In the genomic region with DNA sequence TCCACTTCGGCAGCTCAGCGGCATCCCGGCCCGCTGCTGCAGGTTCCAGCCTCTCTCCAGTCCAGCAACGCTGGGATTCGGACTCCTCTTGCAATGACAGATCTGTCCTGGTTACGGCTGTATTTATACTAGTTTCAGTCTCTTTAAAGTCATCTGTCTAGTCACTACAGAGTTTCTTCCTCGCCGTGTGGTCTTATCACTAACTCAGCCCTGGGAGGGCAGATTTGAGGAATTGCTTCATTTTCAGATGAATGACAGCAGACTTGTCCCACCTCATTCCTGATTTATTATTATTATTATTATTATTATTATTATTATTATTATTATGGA, we compare ENCODE assay signal across 8 cellular contexts. TPM values are rescaled to one million over a fixed set of nuclear protein-coding genes. Genes with fewer than 3 reads are reported as not detected.
DNase-seq lines count a peak whose midpoint lies in the region; ATAC-seq, FAIRE-seq and TF ChIP-seq lines count a peak whose summit lies in the region.

No MANE protein-coding gene starts in this region.

- FAIRE-seq in urothelium cell line (lab: Jason Lieb, UNC): no peak

- intact Hi-C loops in PC-3 (cut with micrococcal nuclease): loop anchor here (2.0 kb wide), 1 partner anchor 18 kb away; no protein-coding TSS in a partner anchor

- no peak overlapping the region for H2BK12ac ChIP-seq in trophoblast cell (ENCODE audit: low read length)

- H3K14ac ChIP-seq in trophoblast cell (ENCODE audit: low read length): no peak overlapping the region

- no peaks in the 10 kb centered on the region for H3F3A ChIP-seq in PC-3 (ENCODE audit: low read length, unreplicated experiment)

- no TSS peak for BruUV-seq in PC-3 (replicated peaks; lab: Mats Ljungman, UMichigan)

- peaks cover 6% of the 10 kb centered on the region for H3K79me1 ChIP-seq in trophoblast cell (ENCODE audit: low read length)

- no peak overlapping the region for H4K8ac ChIP-seq in trophoblast cell (ENCODE audit: low read depth, low read length)

- POLR2A ChIA-PET in PC-3 (lab: Charles Lee; ENCODE audit: unreplicated experiment): no interaction called here

- ATAC-seq in PC-3 (no peak; the same call in 1 of the 2 replicates), GM21381 (IDR thresholded peaks at IDR 0.05; ENCODE audit: unreplicated experiment) (no peak)

- H2AK5ac ChIP-seq in trophoblast cell (ENCODE audit: low read length): no peak overlapping the region

- peak overlapping the region; percentile 96 for H3K4me2 ChIP-seq in PC-3 (ENCODE audit: low read length)
- peak overlapping the region; percentile 96 for H3K4me2 ChIP-seq in trophoblast cell (ENCODE audit: low read length)

- H3K79me2 ChIP-seq in PC-3 (ENCODE audit: low read length) (no peaks in the 10 kb centered on the region; the same call in 1 of the 2 replicates), trophoblast cell (ENCODE audit: control insufficient read depth, insufficient read depth, low read length, poor library complexity) (peaks cover 5% of the 10 kb centered on the region)

- H4K12ac ChIP-seq in trophoblast cell (ENCODE audit: low read depth, low read length): no peak overlapping the region

- H3K36me3 ChIP-seq in GM06990 (ENCODE audit: control insufficient read depth, insufficient read depth, low read length): no peaks in the 10 kb centered on the region
- no peaks in the 10 kb centered on the region for H3K36me3 ChIP-seq in PC-3 (ENCODE audit: low read depth, low read length)
- H3K36me3 ChIP-seq in esophagus (ENCODE audit: control insufficient read depth in 2 of 2, insufficient read depth in 2 of 2, low read length in 1 of 2): no peaks in the 10 kb centered on the region
- no peaks in the 10 kb centered on the region for H3K36me3 ChIP-seq in trophoblast cell (ENCODE audit: control insufficient read depth in 1 of 2, insufficient read depth in 2 of 2, low read length in 2 of 2)

- no peak overlapping the region for H3K18ac ChIP-seq in trophoblast cell (ENCODE audit: low read length)

- DNase-seq in GM06990 (ENCODE audit: extremely low read depth, insufficient read length) (no peak), PC-3 (no peak), trophoblast cell (peak; percentile 34 to 58), NCI-H128 (lab: John Stamatoyannopoulos, UW; ENCODE audit: unreplicated experiment) (no peak), GM19240 (ENCODE audit: insufficient read length, low spot score) (no peak), urothelium cell line (ENCODE audit: low spot score) (no peak)

- no peak for TF ChIP-seq CTCF in GM06990 (IDR thresholded peaks at IDR 0.05; ENCODE audit: insufficient read depth, low read length, poor library complexity, severe bottlenecking)
- TF ChIP-seq CTCF in PC-3 (conservative IDR thresholded peaks at IDR 0.05; ENCODE audit: low read depth, low read length): no peak

- no peaks in the 10 kb centered on the region for H3K9me2 ChIP-seq in PC-3 (replicated peaks; ENCODE audit: low read length)

- 5 to 8% methylated on average over 9 of the region's 9 CpGs for WGBS in esophagus, 2 donors
- WGBS in trophoblast cell (ENCODE audit: extremely low coverage, insufficient coverage, insufficient read length): no CpG with 5 or more reads among the region's 9 CpGs

- H3K23ac ChIP-seq in trophoblast cell (ENCODE audit: low read length): no peak overlapping the region

- H4K20me1 ChIP-seq in PC-3 (ENCODE audit: low read length): no peaks in the 10 kb centered on the region

- H3K27ac ChIP-seq in PC-3 (ENCODE audit: low read length): no peak overlapping the region
- H3K27ac ChIP-seq in esophagus (ENCODE audit: low read depth in 2 of 2, low read length in 1 of 2): no peak overlapping the region
- no peak overlapping the region for H3K27ac ChIP-seq in trophoblast cell (ENCODE audit: low read depth, low read length)

- H4K91ac ChIP-seq in trophoblast cell (ENCODE audit: low read depth, low read length): no peak overlapping the region

- H3K4me3 ChIP-seq in GM06990 (replicated peaks; ENCODE audit: low read depth, low read length) (peak overlapping the region; percentile 76), PC-3 (ENCODE audit: low read length) (peak overlapping the region; percentile 83), esophagus (ENCODE audit: low read depth in 1 of 2, low read length in 2 of 2) (peak overlapping the region; percentile 59), trophoblast cell (ENCODE audit: low read depth, low read length) (peak overlapping the region; percentile 87)

- no peak overlapping the region for H3K4ac ChIP-seq in trophoblast cell (ENCODE audit: low read depth, low read length)

- H3K4me1 ChIP-seq in PC-3 (ENCODE audit: insufficient read depth, low read length) (peaks cover 4% of the 10 kb centered on the region; the same call in 1 of the 2 replicates), esophagus (ENCODE audit: control insufficient read depth in 2 of 2, insufficient read depth in 2 of 2, low read length in 1 of 2) (peaks cover 3 to 8% of the 10 kb centered on the region in 2 donors), trophoblast cell (ENCODE audit: control insufficient read depth in 1 of 2, insufficient read depth in 2 of 2, low read length in 2 of 2) (peaks cover 10 to 21% of the 10 kb centered on the region in 2 experiments)

- no peak overlapping the region for H3K9ac ChIP-seq in PC-3 (ENCODE audit: low read length)
- peak overlapping the region; percentile 41 for H3K9ac ChIP-seq in trophoblast cell (ENCODE audit: low read length)

- H2BK120ac ChIP-seq in trophoblast cell (ENCODE audit: insufficient read depth, low read length, poor library complexity): no peak overlapping the region

- peak overlapping the region; percentile 62 for H2AFZ ChIP-seq in PC-3 (ENCODE audit: low read length)
- no peak overlapping the region for H2AFZ ChIP-seq in trophoblast cell (ENCODE audit: insufficient read depth, low read length, poor library complexity)

- CTCF ChIA-PET in PC-3 (lab: Charles Lee): no interaction called here

- H2BK5ac ChIP-seq in trophoblast cell (ENCODE audit: low read depth, low read length, poor library complexity): no peak overlapping the region

- no peaks in the 10 kb centered on the region for H3K9me3 ChIP-seq in PC-3 (ENCODE audit: low read length)
- H3K9me3 ChIP-seq in esophagus (ENCODE audit: control insufficient read depth in 2 of 2, insufficient read depth in 1 of 2, low read depth in 1 of 2, low read length in 1 of 2): no peaks in the 10 kb centered on the region
- H3K9me3 ChIP-seq in trophoblast cell (ENCODE audit: insufficient read depth, low read depth, low read length): peaks cover 8% of the 10 kb centered on the region

- H3K27me3 ChIP-seq in GM06990 (replicated peaks; ENCODE audit: control insufficient read depth, insufficient read depth, low read length): no peaks in the 10 kb centered on the region; the same call in 1 of the 2 replicates
- H3K27me3 ChIP-seq in PC-3 (ENCODE audit: low read length): peaks cover 17% of the 10 kb centered on the region
- H3K27me3 ChIP-seq in esophagus (ENCODE audit: control insufficient read depth in 1 of 2, insufficient read depth in 2 of 2, low read length in 2 of 2): no peaks in the 10 kb centered on the region
- H3K27me3 ChIP-seq in trophoblast cell (ENCODE audit: insufficient read depth, low read length): peaks cover 19% of the 10 kb centered on the region

RNA-seq across cellular contexts. Expression of a gene that starts 2.2 kb away (rescaled TPM):
- 2.6 and 3.1 TPM in 2 replicates for total RNA-seq in PC-3 (2014; rRNA removed)
- 1 to 10 TPM; 2.1 to 3.8 TPM for polyA plus RNA-seq in esophagus
- 6.9 and 7.0 TPM in 2 replicates for polyA plus RNA-seq in trophoblast cell (2013)

Comparison
In these comparisons a context has a peak if more than half of its experiments do, and no peak if none do; other contexts are left out.
1. DNase-seq: peak in trophoblast cell (2 of 2); none in GM06990 (single experiment), PC-3 (single experiment), NCI-H128 (single experiment), GM19240 (single experiment) and urothelium cell line (single experiment).
2. Peak in every context shown above with its lines, with median percentiles within 50 percentile points of each other: H3K4me3 ChIP-seq.